Comparison of ENCODE assay signal across 13 cellular contexts in the genomic region with DNA sequence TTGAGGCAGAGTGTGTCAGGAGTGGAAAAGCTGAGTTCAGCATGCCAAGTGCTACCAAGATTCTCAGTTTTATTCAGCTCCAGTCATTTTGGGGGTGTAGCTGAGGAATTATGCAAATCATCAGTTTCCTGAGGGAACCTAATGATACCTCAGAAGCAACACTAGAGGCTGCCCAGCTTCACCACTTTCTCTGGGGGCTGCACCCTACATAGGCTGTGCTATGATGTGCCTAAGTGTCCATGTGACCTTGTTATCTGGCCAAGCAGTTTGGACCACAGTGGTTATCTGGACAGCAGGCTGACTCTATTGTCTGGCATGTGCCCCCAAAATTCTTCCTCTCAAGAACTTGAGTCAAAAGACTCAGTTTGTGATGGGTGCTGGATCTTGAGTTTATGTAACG.
DNase-seq lines count a peak whose midpoint lies in the region; ATAC-seq, FAIRE-seq and TF ChIP-seq lines count a peak whose summit lies in the region.
"Had no signal": no experiment of that assay in that cellular context is flagged by ENCODE, and none has a peak within 500 bp of the region (broad histone marks: within the 10 kb centered on the region; RNA-seq: fewer than 3 reads in every experiment).

No MANE protein-coding gene starts in this region.

- H3K9ac ChIP-seq in GM12878 (ENCODE audit: control insufficient read depth, insufficient read depth, low read length) = no peak overlapping the region

- no peaks in the 10 kb centered on the region for H3K79me2 ChIP-seq in GM12878 (ENCODE audit: control insufficient read depth, insufficient read depth, low read length)

- DNase-seq in GM12878 (ENCODE audit: low read depth, low spot score) (peak; percentile 20), upper lobe of left lung (no peak), NCI-H524 (lab: John Stamatoyannopoulos, UW) (no peak)
- no peak for DNase-seq in stimulated activated CD8-positive, alpha-beta memory T cell treated with anti-CD3 and anti-CD28 coated beads, Interleukin-4, amount 100 ng/mL, for 48 hours
- DNase-seq in activated T-cell treated with anti-CD3 and anti-CD28 coated beads, Interleukin-2, amount 50 U/mL, for 48 hours = no peak
- DNase-seq: activated CD4-positive, CD25-positive, alpha-beta regulatory T cell treated with anti-CD3 and anti-CD28 coated beads, Interleukin-2, amount 50 U/mL, for 72 hours; activated T-cell treated with anti-CD3 and anti-CD28 coated beads, Interleukin-2, amount 50 U/mL, for 4 hours; CD8-positive, alpha-beta T cell; sigmoid colon had no signal

- H3K4me1 ChIP-seq in GM12878 (ENCODE audit: control insufficient read depth, insufficient read depth, low read length) = no peaks in the 10 kb centered on the region
- H3K4me1 ChIP-seq in upper lobe of left lung = no peaks in the 10 kb centered on the region
- H3K4me1 ChIP-seq: sigmoid colon had no signal

- SMC1A ChIA-PET in GM12878 (lab: Charles Lee; ENCODE audit: uncharacterized antibody, unreplicated experiment) = no interaction called here

- FAIRE-seq in GM12878 (lab: Jason Lieb, UNC) = no peak

- H3K27me3 ChIP-seq in GM12878 (replicated peaks in 1 of 2; ENCODE audit: control insufficient read depth in 2 of 2, insufficient read depth in 2 of 2, low read length in 1 of 2) (no peaks in the 10 kb centered on the region), upper lobe of left lung (no peaks in the 10 kb centered on the region)
- H3K27me3 ChIP-seq: sigmoid colon had no signal

- ATAC-seq in GM19023 (IDR thresholded peaks at IDR 0.05; ENCODE audit: unreplicated experiment) (peak; percentile 79), GM21576 (IDR thresholded peaks at IDR 0.05; ENCODE audit: unreplicated experiment) (peak; percentile 80), HG03066 (IDR thresholded peaks at IDR 0.05; ENCODE audit: low read depth, unreplicated experiment) (peak; percentile 61), GM12878 (peak; percentile 68), upper lobe of left lung (ENCODE audit: low FRiP score in 2 of 2) (no peak)
- ATAC-seq: activated T-cell treated with anti-CD3 and anti-CD28 coated beads, Interleukin-2, amount 50 U/mL, for 4 hours; CD8-positive, alpha-beta T cell; left lobe of liver had no signal

- H3K9me3 ChIP-seq in GM12878 (replicated peaks; ENCODE audit: control insufficient read depth, insufficient read depth, low read length) (no peaks in the 10 kb centered on the region), upper lobe of left lung (no peaks in the 10 kb centered on the region)
- H3K9me3 ChIP-seq: sigmoid colon had no signal

- no peak overlapping the region for H3K4me3 ChIP-seq in GM12878
- no peak overlapping the region for H3K4me3 ChIP-seq in upper lobe of left lung
- H3K4me3 ChIP-seq: sigmoid colon had no signal

- intact Hi-C loops in GM12878 (cut with micrococcal nuclease; ENCODE audit: unreplicated experiment) = no loop called here

- POLR2A ChIA-PET in GM12878 (lab: Charles Lee) = no interaction called here

- no peak overlapping the region for H2AFZ ChIP-seq in GM12878 (ENCODE audit: control insufficient read depth, low read depth, low read length)

- RAD21 ChIA-PET in GM12878 (lab: Charles Lee; ENCODE audit: unreplicated experiment) = no interaction called here

- TF ChIP-seq CTCF in GM12878 (IDR thresholded peaks at IDR 0.05 in 2 of 3, conservative IDR thresholded peaks at IDR 0.05 in 1 of 3; ENCODE audit: control insufficient read depth in 2 of 3, extremely low read depth in 1 of 3, insufficient read depth in 1 of 3, low read depth in 3 of 3, low read length in 3 of 3) (no peak), upper lobe of left lung (IDR thresholded peaks at IDR 0.05) (no peak)

- TF ChIP-seq EP300 in GM12878 (IDR thresholded peaks at IDR 0.05; ENCODE audit: borderline replicate concordance in 1 of 2, control insufficient read depth in 1 of 2, low read depth in 2 of 2, low read length in 2 of 2) = no peak
- TF ChIP-seq EP300 in upper lobe of left lung (IDR thresholded peaks at IDR 0.05) = no peak

- no peaks in the 10 kb centered on the region for H3K36me3 ChIP-seq in GM12878 (ENCODE audit: control insufficient read depth in 2 of 2, insufficient read depth in 2 of 2, low read length in 1 of 2)
- H3K36me3 ChIP-seq in upper lobe of left lung = no peaks in the 10 kb centered on the region
- H3K36me3 ChIP-seq: sigmoid colon had no signal

- TF ChIP-seq POLR2A in GM12878 (IDR thresholded peaks at IDR 0.05; ENCODE audit: low read depth, low read length) (no peak), upper lobe of left lung (IDR thresholded peaks at IDR 0.05) (no peak)

- in situ Hi-C loops in GM12878 (cut with MboI) = no loop called here

- H4K20me1 ChIP-seq in GM12878 (ENCODE audit: control insufficient read depth, insufficient read depth) = no peaks in the 10 kb centered on the region

- CTCF ChIA-PET in GM12878 (lab: Yijun Ruan, JAX) = no interaction called here

- H3K27ac ChIP-seq in GM12878 (ENCODE audit: control insufficient read depth, insufficient read depth) = no peak overlapping the region
- no peak overlapping the region for H3K27ac ChIP-seq in upper lobe of left lung
- H3K27ac ChIP-seq: sigmoid colon had no signal

- WGBS in GM12878 (ENCODE audit: insufficient coverage, insufficient replicate concordance, low lambda C conversion rate, missing lambda C conversion rate) = 0% methylated on average over 1 of the region's 1 CpG
- 77 to 79% methylated on average over 1 of the region's 1 CpG for WGBS in upper lobe of left lung, 2 donors

- TF ChIP-seq RAD21 in GM12878 (IDR thresholded peaks at IDR 0.05; ENCODE audit: insufficient read depth, low read depth, low read length) = no peak

- BruUV-seq in GM12878 (replicated peaks; lab: Mats Ljungman, UMichigan) = no TSS peak

- no peak overlapping the region for H3K4me2 ChIP-seq in GM12878 (ENCODE audit: control insufficient read depth, insufficient read depth)

TF ChIP-seq in GM12878, 131 proteins besides CTCF, POLR2A, EP300 and RAD21 (continues in another document):
- no peak for TF ChIP-seq DPF2 (IDR thresholded peaks at IDR 0.05)
- TF ChIP-seq, protein P1, sequence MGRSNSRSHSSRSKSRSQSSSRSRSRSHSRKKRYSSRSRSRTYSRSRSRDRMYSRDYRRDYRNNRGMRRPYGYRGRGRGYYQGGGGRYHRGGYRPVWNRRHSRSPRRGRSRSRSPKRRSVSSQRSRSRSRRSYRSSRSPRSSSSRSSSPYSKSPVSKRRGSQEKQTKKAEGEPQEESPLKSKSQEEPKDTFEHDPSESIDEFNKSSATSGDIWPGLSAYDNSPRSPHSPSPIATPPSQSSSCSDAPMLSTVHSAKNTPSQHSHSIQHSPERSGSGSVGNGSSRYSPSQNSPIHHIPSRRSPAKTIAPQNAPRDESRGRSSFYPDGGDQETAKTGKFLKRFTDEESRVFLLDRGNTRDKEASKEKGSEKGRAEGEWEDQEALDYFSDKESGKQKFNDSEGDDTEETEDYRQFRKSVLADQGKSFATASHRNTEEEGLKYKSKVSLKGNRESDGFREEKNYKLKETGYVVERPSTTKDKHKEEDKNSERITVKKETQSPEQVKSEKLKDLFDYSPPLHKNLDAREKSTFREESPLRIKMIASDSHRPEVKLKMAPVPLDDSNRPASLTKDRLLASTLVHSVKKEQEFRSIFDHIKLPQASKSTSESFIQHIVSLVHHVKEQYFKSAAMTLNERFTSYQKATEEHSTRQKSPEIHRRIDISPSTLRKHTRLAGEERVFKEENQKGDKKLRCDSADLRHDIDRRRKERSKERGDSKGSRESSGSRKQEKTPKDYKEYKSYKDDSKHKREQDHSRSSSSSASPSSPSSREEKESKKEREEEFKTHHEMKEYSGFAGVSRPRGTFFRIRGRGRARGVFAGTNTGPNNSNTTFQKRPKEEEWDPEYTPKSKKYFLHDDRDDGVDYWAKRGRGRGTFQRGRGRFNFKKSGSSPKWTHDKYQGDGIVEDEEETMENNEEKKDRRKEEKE (IDR thresholded peaks at IDR 0.05) = no peak
- TF ChIP-seq PAX5 (IDR thresholded peaks at IDR 0.05; ENCODE audit: borderline replicate concordance, low read depth, low read length) = no peak
- TF ChIP-seq ZSCAN29 (IDR thresholded peaks at IDR 0.05) = no peak
- no peak for TF ChIP-seq ATF7 (IDR thresholded peaks at IDR 0.05; ENCODE audit: low read depth)
- no peak for TF ChIP-seq CBX5 (IDR thresholded peaks at IDR 0.05; ENCODE audit: low read depth)
- no peak for TF ChIP-seq SRF (IDR thresholded peaks at IDR 0.05; ENCODE audit: low read depth in 2 of 2, low read length in 2 of 2)
- no peak for TF ChIP-seq CHD4 (IDR thresholded peaks at IDR 0.05)
- TF ChIP-seq, protein P2, sequence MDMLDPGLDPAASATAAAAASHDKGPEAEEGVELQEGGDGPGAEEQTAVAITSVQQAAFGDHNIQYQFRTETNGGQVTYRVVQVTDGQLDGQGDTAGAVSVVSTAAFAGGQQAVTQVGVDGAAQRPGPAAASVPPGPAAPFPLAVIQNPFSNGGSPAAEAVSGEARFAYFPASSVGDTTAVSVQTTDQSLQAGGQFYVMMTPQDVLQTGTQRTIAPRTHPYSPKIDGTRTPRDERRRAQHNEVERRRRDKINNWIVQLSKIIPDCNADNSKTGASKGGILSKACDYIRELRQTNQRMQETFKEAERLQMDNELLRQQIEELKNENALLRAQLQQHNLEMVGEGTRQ (IDR thresholded peaks at IDR 0.05; ENCODE audit: borderline replicate concordance, low read depth, low read length) = no peak
- no peak for TF ChIP-seq SMC3 (IDR thresholded peaks at IDR 0.05; ENCODE audit: borderline replicate concordance, low read length)
- TF ChIP-seq RBBP5 (conservative IDR thresholded peaks at IDR 0.05) = no peak
- no peak for TF ChIP-seq ETV6 (conservative IDR thresholded peaks at IDR 0.05 in 1 of 2, IDR thresholded peaks at IDR 0.05 in 1 of 2; ENCODE audit: borderline replicate concordance in 1 of 2, low read depth in 1 of 2)
- TF ChIP-seq ZNF24 (IDR thresholded peaks at IDR 0.05) = no peak
- TF ChIP-seq MTA3 (IDR thresholded peaks at IDR 0.05; ENCODE audit: borderline replicate concordance, low read length) = no peak

Comparison
In these comparisons a context has a peak if more than half of its experiments do, and no peak if none do; other contexts are left out.
1. ATAC-seq: peak in GM19023 (single experiment), GM21576 (single experiment), HG03066 (single experiment) and GM12878 (single experiment); none in upper lobe of left lung (0 of 2).